ENCODE assay signal across 29 cellular contexts in genomic region chr7:68967598-68967997, GRCh38.
"Had no signal": no experiment of that assay in that cellular context is flagged by ENCODE, and none has a peak within 500 bp of the region (broad histone marks: within the 10 kb centered on the region; RNA-seq: fewer than 3 reads in every experiment).

No MANE protein-coding gene starts in this region.

- H3K36me3 ChIP-seq: neural progenitor cell, ovary, spleen, stomach, suprapubic skin, tibial artery, transverse colon, uterus had no signal

- H3K4me1 Mint-ChIP-seq: naive thymus-derived CD4-positive, alpha-beta T cell; natural killer cell; stimulated activated effector memory CD8-positive, alpha-beta T cell treated with anti-CD3 and anti-CD28 coated beads, Interleukin-12 subunit alpha, Interleukin-12 subunit beta, amount 100 ng/mL, for 72 hours; stimulated activated naive B cell treated with anti-CD40 and anti-IgM and Interleukin-4, amounts not matched to agents 10 μg/mL and 1 μg/mL and 100 μg/mL, for 72 hours had no signal

- H3K9me3 ChIP-seq: ovary, psoas muscle, suprapubic skin, testis, tibial artery, transverse colon, uterus had no signal

- H3K9ac ChIP-seq: neural progenitor cell, parathyroid adenoma had no signal

- H3K4me3 Mint-ChIP-seq: naive thymus-derived CD4-positive, alpha-beta T cell; natural killer cell; nephron; neural progenitor cell; stimulated activated effector memory CD8-positive, alpha-beta T cell treated with anti-CD3 and anti-CD28 coated beads, Interleukin-12 subunit alpha, Interleukin-12 subunit beta, amount 100 ng/mL, for 72 hours; stimulated activated naive B cell treated with anti-CD40 and anti-IgM and Interleukin-4, amounts not matched to agents 10 μg/mL and 1 μg/mL and 100 μg/mL, for 72 hours; stimulated activated naive CD8-positive, alpha-beta T cell treated with anti-CD3 and anti-CD28 coated beads, Interleukin-15, Interleukin-2, amounts not matched to agents 100 ng/mL and 50 ng/mL, for 24 hours; type B pancreatic cell had no signal

- H3K4me1 ChIP-seq: neural progenitor cell, parathyroid adenoma, psoas muscle, spleen, stomach, suprapubic skin, testis, tibial artery, transverse colon, uterus had no signal

- H3K27ac Mint-ChIP-seq: naive thymus-derived CD4-positive, alpha-beta T cell; natural killer cell; nephron; neural progenitor cell; progenitor cell of endocrine pancreas; stimulated activated effector memory CD8-positive, alpha-beta T cell treated with anti-CD3 and anti-CD28 coated beads, Interleukin-12 subunit alpha, Interleukin-12 subunit beta, amount 100 ng/mL, for 72 hours; stimulated activated naive B cell treated with anti-CD40 and anti-IgM and Interleukin-4, amounts not matched to agents 10 μg/mL and 1 μg/mL and 100 μg/mL, for 72 hours; stimulated activated naive CD8-positive, alpha-beta T cell treated with anti-CD3 and anti-CD28 coated beads, Interleukin-15, Interleukin-2, amounts not matched to agents 100 ng/mL and 50 ng/mL, for 24 hours; type B pancreatic cell had no signal

- H3K27me3 ChIP-seq: neural progenitor cell, ovary, spleen, stomach, suprapubic skin, testis, tibial artery, transverse colon, uterus had no signal

- H3K79me2 ChIP-seq: parathyroid adenoma had no signal

- H2AFZ ChIP-seq: neural progenitor cell, parathyroid adenoma had no signal

- DNase-seq: naive thymus-derived CD4-positive, alpha-beta T cell; natural killer cell; occipital lobe; ovary; posterior cingulate gyrus; psoas muscle; right cardiac atrium; spleen; stimulated activated CD4-positive, alpha-beta T cell treated with anti-CD3 and anti-CD28 coated beads, Interleukin-12 subunit alpha, Interleukin-12 subunit beta, amount 100 ng/mL, for 4 hours; stimulated activated CD4-positive, alpha-beta T cell treated with anti-CD3 and anti-CD28 coated beads, Interleukin-1b, Interleukin-23, amount 100 ng/mL, for 48 hours; stimulated activated CD4-positive, alpha-beta T cell treated with anti-CD3 and anti-CD28 coated beads, Interleukin-4, amount 100 ng/mL, for 1 hour; stimulated activated naive B cell treated with anti-CD40 and anti-IgM and Interleukin-4, amounts not matched to agents 10 μg/mL and 1 μg/mL and 100 μg/mL, for 72 hours; stimulated activated naive CD4-positive, alpha-beta T cell treated with Interleukin-2 at 50 U/mL for 16 hours; stomach; testis; tibial artery; transverse colon; uterus had no signal

- H3K27me3 Mint-ChIP-seq: naive thymus-derived CD4-positive, alpha-beta T cell; stimulated activated naive CD8-positive, alpha-beta T cell treated with anti-CD3 and anti-CD28 coated beads, Interleukin-15, Interleukin-2, amounts not matched to agents 100 ng/mL and 50 ng/mL, for 24 hours had no signal

- H3K4me3 ChIP-seq: neural progenitor cell, ovary, psoas muscle, skin epidermis, smooth muscle cell, spleen, stomach, suprapubic skin, testis, tibial artery, transverse colon, uterus had no signal

- H3K4me2 ChIP-seq: neural progenitor cell, smooth muscle cell had no signal

- H3K36me3 Mint-ChIP-seq: naive thymus-derived CD4-positive, alpha-beta T cell; natural killer cell; neural progenitor cell; stimulated activated effector memory CD8-positive, alpha-beta T cell treated with anti-CD3 and anti-CD28 coated beads, Interleukin-12 subunit alpha, Interleukin-12 subunit beta, amount 100 ng/mL, for 72 hours; stimulated activated naive B cell treated with anti-CD40 and anti-IgM and Interleukin-4, amounts not matched to agents 10 μg/mL and 1 μg/mL and 100 μg/mL, for 72 hours; type B pancreatic cell had no signal

- ATAC-seq: naive thymus-derived CD4-positive, alpha-beta T cell; natural killer cell; psoas muscle; right cardiac atrium; sciatic nerve; stimulated activated effector memory CD8-positive, alpha-beta T cell treated with anti-CD3 and anti-CD28 coated beads, Interleukin-12 subunit alpha, Interleukin-12 subunit beta, amount 100 ng/mL, for 72 hours; stimulated activated naive B cell treated with anti-CD40 and anti-IgM and Interleukin-4, amounts not matched to agents 10 μg/mL and 1 μg/mL and 100 μg/mL, for 72 hours had no signal

- H3K27ac ChIP-seq: neural progenitor cell, ovary, parathyroid adenoma, psoas muscle, skin epidermis, spleen, stomach, suprapubic skin, testis, tibial artery, transverse colon, uterus had no signal
